ENCODE assay signal across 1 cellular context in genomic region chr11:44747836-44748235, GRCh38.
TF ChIP-seq lines count a peak whose summit lies in the region.

No MANE protein-coding gene starts in this region.

TF ChIP-seq in H1, 55 proteins besides CTCF, POLR2A, EP300 and RAD21:
- no peak for TF ChIP-seq BRCA1 (IDR thresholded peaks at IDR 0.05; ENCODE audit: low read depth, low read length)
- TF ChIP-seq KDM4A (IDR thresholded peaks at IDR 0.05; ENCODE audit: low read depth, low read length, severe bottlenecking): no peak
- TF ChIP-seq KDM1A (IDR thresholded peaks at IDR 0.05; ENCODE audit: borderline replicate concordance, low read length): no peak
- no peak for TF ChIP-seq RBBP5 (IDR thresholded peaks at IDR 0.05; ENCODE audit: borderline replicate concordance, low read depth, low read length)
- TF ChIP-seq CBX8 (IDR thresholded peaks at IDR 0.05; ENCODE audit: borderline replicate concordance, low read depth, low read length): no peak
- no peak for TF ChIP-seq KDM5A (IDR thresholded peaks at IDR 0.05; ENCODE audit: low read length)
- TF ChIP-seq MAX (IDR thresholded peaks at IDR 0.05): no peak
- TF ChIP-seq ATF3 (IDR thresholded peaks at IDR 0.05; ENCODE audit: insufficient read depth, low read depth, low read length): no peak
- TF ChIP-seq SUZ12 (IDR thresholded peaks at IDR 0.05; ENCODE audit: low read length): no peak
- no peak for TF ChIP-seq GTF2F1 (IDR thresholded peaks at IDR 0.05; ENCODE audit: borderline replicate concordance, low read depth, low read length)
